20 cellular contexts compared by ENCODE assay signal in genomic region chr5:127428748-127429147, GRCh38.
A peak's percentile ranks its signal among the peaks of the same experiment; 100 is the strongest.
DNase-seq lines count a peak whose midpoint lies in the region; FAIRE-seq and TF ChIP-seq lines count a peak whose summit lies in the region.
"Had no signal": no experiment of that assay in that cellular context is flagged by ENCODE, and none has a peak within 500 bp of the region (broad histone marks: within the 10 kb centered on the region; RNA-seq: fewer than 3 reads in every experiment).

No MANE protein-coding gene starts in this region.

- peak overlapping the region; percentile 58 to 87 (median 85) for H3K27ac Mint-ChIP-seq in brain
- H3K27ac Mint-ChIP-seq in activated T-cell treated with anti-CD3 and anti-CD28 coated beads, Interleukin-2, amount 50 U/mL, for 24 hours: no peak overlapping the region
- H3K27ac Mint-ChIP-seq: activated CD4-positive, alpha-beta T cell treated with anti-CD3 and anti-CD28 coated beads, Interleukin-2, amount 10 ng/mL, durations not matched to agents 7 days and 5 days had no signal

- H3K9me3 ChIP-seq in mesodermal cell (ENCODE audit: control insufficient read depth, low read length) (no peaks in the 10 kb centered on the region), small intestine (ENCODE audit: control insufficient read depth, low read depth) (no peaks in the 10 kb centered on the region)
- H3K9me3 ChIP-seq: ovary, Peyer's patch had no signal

- FAIRE-seq in small intestine (lab: Jason Lieb, UNC): no peak
- FAIRE-seq: endometrium had no signal

- H3K27ac ChIP-seq in mesodermal cell (ENCODE audit: low read depth, low read length, severe bottlenecking): peak overlapping the region; percentile 92
- H3K27ac ChIP-seq in small intestine (ENCODE audit: low read depth in 1 of 2, low read length in 1 of 2): no peak overlapping the region
- H3K27ac ChIP-seq: 22Rv1, ovary, Peyer's patch had no signal

- no peaks in the 10 kb centered on the region for H3K27me3 Mint-ChIP-seq in brain
- H3K27me3 Mint-ChIP-seq in activated T-cell treated with anti-CD3 and anti-CD28 coated beads, Interleukin-2, amount 50 U/mL, for 24 hours: peaks cover 5% of the 10 kb centered on the region

- H3K4me1 Mint-ChIP-seq in brain: peaks cover 83% of the 10 kb centered on the region
- no peaks in the 10 kb centered on the region for H3K4me1 Mint-ChIP-seq in activated T-cell treated with anti-CD3 and anti-CD28 coated beads, Interleukin-2, amount 50 U/mL, for 24 hours (ENCODE audit: low read depth)
- H3K4me1 Mint-ChIP-seq: activated CD4-positive, alpha-beta T cell treated with anti-CD3 and anti-CD28 coated beads, Interleukin-2, amount 10 ng/mL, durations not matched to agents 7 days and 5 days had no signal

- H3K4me3 ChIP-seq in mesodermal cell (ENCODE audit: extremely low read depth, insufficient read depth, low read length, poor library complexity, severe bottlenecking): no peak overlapping the region
- no peak overlapping the region for H3K4me3 ChIP-seq in small intestine (ENCODE audit: low read depth in 1 of 2, low read length in 2 of 2)
- H3K4me3 ChIP-seq: ovary, Peyer's patch, smooth muscle cell had no signal

- H3K27me3 ChIP-seq in small intestine (ENCODE audit: control insufficient read depth in 2 of 2, insufficient read depth in 2 of 2, low read length in 2 of 2): no peaks in the 10 kb centered on the region
- H3K27me3 ChIP-seq: ovary, Peyer's patch had no signal

- no peak for TF ChIP-seq CTCF in brain (conservative IDR thresholded peaks at IDR 0.05)

- H3K36me3 ChIP-seq in mesodermal cell (ENCODE audit: control insufficient read depth, insufficient read depth, low read length): no peaks in the 10 kb centered on the region
- H3K36me3 ChIP-seq in small intestine (ENCODE audit: control insufficient read depth in 2 of 2, insufficient read depth in 2 of 2, low read length in 2 of 2): no peaks in the 10 kb centered on the region
- H3K36me3 ChIP-seq: ovary, Peyer's patch had no signal

- 41 to 55% methylated on average over 4 of the region's 5 CpGs for WGBS in mesodermal cell (ENCODE audit: insufficient coverage in 2 of 2), 2 experiments
- 9 to 52% (median 35%) methylated on average over 5 of the region's 5 CpGs for WGBS in small intestine, 3 donors

- H3K4me3 Mint-ChIP-seq in brain: peak overlapping the region in 2 of 5 experiments; percentile 18 to 38
- H3K4me3 Mint-ChIP-seq in activated T-cell treated with anti-CD3 and anti-CD28 coated beads, Interleukin-2, amount 50 U/mL, for 24 hours: no peak overlapping the region
- H3K4me3 Mint-ChIP-seq: activated CD4-positive, alpha-beta T cell treated with anti-CD3 and anti-CD28 coated beads, Interleukin-2, amount 10 ng/mL, durations not matched to agents 7 days and 5 days had no signal

- H3K9me3 Mint-ChIP-seq in brain: peaks cover 0 to 10% (median 0%) of the 10 kb centered on the region in 5 experiments
- no peaks in the 10 kb centered on the region for H3K9me3 Mint-ChIP-seq in activated T-cell treated with anti-CD3 and anti-CD28 coated beads, Interleukin-2, amount 50 U/mL, for 24 hours
- H3K9me3 Mint-ChIP-seq: activated CD4-positive, alpha-beta T cell treated with anti-CD3 and anti-CD28 coated beads, Interleukin-2, amount 10 ng/mL, durations not matched to agents 7 days and 5 days had no signal

- H3K4me1 ChIP-seq in mesodermal cell (ENCODE audit: control insufficient read depth, insufficient read depth, low read length, poor library complexity, severe bottlenecking) (peaks cover 12% of the 10 kb centered on the region), small intestine (ENCODE audit: control insufficient read depth in 2 of 2, insufficient read depth in 1 of 2, low read depth in 1 of 2, low read length in 1 of 2) (no peaks in the 10 kb centered on the region)
- H3K4me1 ChIP-seq: Peyer's patch had no signal

- H3K36me3 Mint-ChIP-seq in brain: peaks cover 17% of the 10 kb centered on the region
- no peaks in the 10 kb centered on the region for H3K36me3 Mint-ChIP-seq in activated T-cell treated with anti-CD3 and anti-CD28 coated beads, Interleukin-2, amount 50 U/mL, for 24 hours (ENCODE audit: low read depth)

- peak; percentile 27 for DNase-seq in DMS153 (lab: John Stamatoyannopoulos, UW)
- DNase-seq in DMS153 treated with DMSO at 0.1 percent for 48 hours (lab: John Stamatoyannopoulos, UW; ENCODE audit: unreplicated experiment): no peak
- DNase-seq in small intestine: peak; percentile 79
- no peak for DNase-seq in activated CD4-positive, alpha-beta T cell treated with anti-CD3 and anti-CD28 coated beads, Interleukin-2, amount 50 U/mL, for 1 hour
- DNase-seq in HK-2 (ENCODE audit: unreplicated experiment): no peak
- DNase-seq in activated T-cell treated with anti-CD3 and anti-CD28 coated beads, Interleukin-2, amount 50 U/mL, for 24 hours: no peak
- DNase-seq: activated CD4-positive, alpha-beta T cell treated with anti-CD3 and anti-CD28 coated beads, Interleukin-2, amount 10 ng/mL, durations not matched to agents 7 days and 5 days; activated CD8-positive, alpha-beta memory T cell treated with anti-CD3 and anti-CD28 coated beads, Interleukin-2, amount 50 U/mL, for 48 hours; amniotic stem cell; kidney glomerular epithelial cell; NCI-H1417; NCI-H2171 treated with DMSO at 0.1 percent for 48 hours; ovary; Peyer's patch; stimulated activated CD4-positive, alpha-beta T cell treated with anti-CD3 and anti-CD28 coated beads, Interleukin-4, amount 100 ng/mL, for 24 hours had no signal

Comparison
In these comparisons a context has a peak if more than half of its experiments do, and no peak if none do; other contexts are left out.
1. DNase-seq: peak in DMS153 (single experiment) and small intestine (single experiment); none in DMS153 treated with DMSO at 0.1 percent for 48 hours (single experiment), activated CD4-positive, alpha-beta T cell treated with anti-CD3 and anti-CD28 coated beads, Interleukin-2, amount 50 U/mL, for 1 hour (single experiment), HK-2 (single experiment) and activated T-cell treated with anti-CD3 and anti-CD28 coated beads, Interleukin-2, amount 50 U/mL, for 24 hours (single experiment).